Comparison of ENCODE assay signal across 1 cellular context in genomic region chr11:68454767-68455166, GRCh38.
TF ChIP-seq lines count a peak whose summit lies in the region.

No MANE protein-coding gene starts in this region.

TF ChIP-seq in GM23338, 12 proteins besides CTCF, POLR2A, EP300 and RAD21 (continued from another document):
- TF ChIP-seq ZNF462 (CRISPR knock-in tag; IDR thresholded peaks at IDR 0.05) (no peak), ZNF331 (CRISPR knock-in tag; IDR thresholded peaks at IDR 0.05; ENCODE audit: low read depth) (no peak), NANOG (IDR thresholded peaks at IDR 0.05; ENCODE audit: borderline replicate concordance) (no peak), REST (IDR thresholded peaks at IDR 0.05; ENCODE audit: unreplicated experiment) (no peak), EZH2phosphoT487 (IDR thresholded peaks at IDR 0.05; ENCODE audit: unreplicated experiment) (no peak)
